Comparison of ENCODE assay signal across 8 cellular contexts in the genomic region with DNA sequence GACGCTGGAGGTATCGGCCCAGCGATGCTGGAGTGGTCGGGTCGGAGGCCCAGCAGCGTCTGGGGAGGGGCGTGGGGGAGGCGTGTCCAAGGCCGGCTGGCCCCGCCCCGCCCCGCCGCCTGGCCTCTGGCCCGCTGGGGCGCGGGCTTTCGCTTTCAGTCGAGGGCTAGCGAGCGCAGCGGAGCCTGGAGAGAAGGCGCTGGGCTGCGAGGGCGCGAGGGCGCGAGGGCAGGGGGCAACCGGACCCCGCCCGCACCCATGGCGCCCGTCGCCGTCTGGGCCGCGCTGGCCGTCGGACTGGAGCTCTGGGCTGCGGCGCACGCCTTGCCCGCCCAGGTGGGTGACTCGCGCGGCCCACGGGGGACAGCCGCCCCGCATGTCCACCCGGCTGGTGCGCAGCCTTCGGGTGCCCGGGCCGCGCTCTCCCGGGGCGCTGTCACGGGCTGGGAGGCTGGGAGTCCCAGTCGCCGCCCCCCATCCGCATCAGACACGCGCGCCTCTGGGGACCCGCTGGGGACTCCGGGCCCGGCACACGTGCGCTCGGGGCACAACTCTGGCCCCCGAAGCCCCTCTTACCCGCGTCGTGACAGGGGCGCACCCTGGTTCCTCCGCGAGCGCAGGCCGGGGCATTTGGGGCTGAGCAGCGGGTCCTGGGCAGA. TPM values are rescaled to one million over a fixed set of nuclear protein-coding genes. Genes with fewer than 3 reads are reported as not detected.
A peak's percentile ranks its signal among the peaks of the same experiment; 100 is the strongest.
DNase-seq lines count a peak whose midpoint lies in the region; ATAC-seq and TF ChIP-seq lines count a peak whose summit lies in the region.

TNFRSF1B (plus strand) TSS at position 158 of the 659 bp plus-strand sequence; CDS start at position 259, 101 bp downstream.

- ATAC-seq in GM21515 (IDR thresholded peaks at IDR 0.05; ENCODE audit: unreplicated experiment), result peak; percentile 51
- peak; percentile 68 to 83 (median 78) for ATAC-seq in natural killer cell
- ATAC-seq in thoracic aorta (ENCODE audit: insufficient number of reproducible peaks, low FRiP score, low read depth), result no peak
- no peak for ATAC-seq in GM18873 (IDR thresholded peaks at IDR 0.05; ENCODE audit: low FRiP score, unreplicated experiment)

- WGBS in esophagus squamous epithelium, 2 donors, result 0 to 20% methylated on average over 1 to 11 of the region's 79 CpGs

- peak within 1 kb of the TSS; percentile 100 for H3K4me3 Mint-ChIP-seq in natural killer cell

- H3K9me3 Mint-ChIP-seq in natural killer cell, result no peaks in the 10 kb centered on the region

- intact Hi-C loops in esophagus squamous epithelium (cut with DNase I) (no loop called here), natural killer cell (cut with micrococcal nuclease) (no loop called here)

- H3K4me1 ChIP-seq in esophagus squamous epithelium (peaks cover 15 to 87% (median 29%) of the 10 kb centered on the region in 3 donors), thoracic aorta (ENCODE audit: control insufficient read depth in 1 of 2, low read depth in 2 of 2) (peaks cover 6 to 21% of the 10 kb centered on the region in 2 donors)

- H3K36me3 ChIP-seq in esophagus squamous epithelium, result no peaks in the 10 kb centered on the region
- no peaks in the 10 kb centered on the region for H3K36me3 ChIP-seq in thoracic aorta

- H3K27ac ChIP-seq in esophagus squamous epithelium (peak within 1 kb of the TSS; percentile 77 to 93 (median 86)), thoracic aorta (peak within 1 kb of the TSS in 1 of 2 donors; percentile 60)

- peaks cover 59 to 71% of the 10 kb centered on the region in 2 donors for H3K4me1 Mint-ChIP-seq in natural killer cell

- H3K27me3 ChIP-seq in esophagus squamous epithelium (peaks cover 0 to 51% (median 2%) of the 10 kb centered on the region in 4 donors), thoracic aorta (replicated peaks; ENCODE audit: insufficient read depth) (no peaks in the 10 kb centered on the region)

- peak; percentile 9 for DNase-seq in DMS79 (lab: John Stamatoyannopoulos, UW)
- DNase-seq in NCI-H69 (lab: John Stamatoyannopoulos, UW), result peak; percentile 17
- peak; percentile 80 for DNase-seq in activated T-cell treated with anti-CD3 and anti-CD28 coated beads, Interleukin-2, amount 50 U/mL, for 1 hour
- no peak for DNase-seq in esophagus squamous epithelium (lab: John Stamatoyannopoulos, UW)
- peak; percentile 80 for DNase-seq in natural killer cell
- no peak for DNase-seq in thoracic aorta (ENCODE audit: low spot score)

- TF ChIP-seq CTCF in esophagus squamous epithelium (IDR thresholded peaks at IDR 0.05), result no peak
- TF ChIP-seq CTCF in natural killer cell (IDR thresholded peaks at IDR 0.05), result no peak
- TF ChIP-seq CTCF in thoracic aorta (IDR thresholded peaks at IDR 0.05), result no peak

- no peaks in the 10 kb centered on the region for H3K27me3 Mint-ChIP-seq in natural killer cell (ENCODE audit: low read depth in 2 of 2)

- H3K4me3 ChIP-seq in esophagus squamous epithelium, result peak within 1 kb of the TSS; percentile 52 to 94 (median 80)
- H3K4me3 ChIP-seq in thoracic aorta, result peak within 1 kb of the TSS; percentile 82

- TF ChIP-seq POLR2A in esophagus squamous epithelium (IDR thresholded peaks at IDR 0.05), result peak in 2 of 4 donors; percentile 88 to 95

- H3K9me3 ChIP-seq in esophagus squamous epithelium (no peaks in the 10 kb centered on the region), thoracic aorta (no peaks in the 10 kb centered on the region)

- peaks cover 13% of the 10 kb centered on the region for H3K36me3 Mint-ChIP-seq in natural killer cell

- peak within 1 kb of the TSS; percentile 99 for H3K27ac Mint-ChIP-seq in natural killer cell

RNA-seq across cellular contexts. Expression of gene TNFRSF1B, which starts in this region (rescaled TPM):
- total RNA-seq in esophagus squamous epithelium (10 to 100 TPM in 2 of 4 donors, 1 to 10 TPM in 2; 2.1 to 17.5 (median 10.3) TPM), natural killer cell (100 to 1,000 TPM; 152 to 173 (median 172) TPM), thoracic aorta (10 to 100 TPM; 58.7 to 59.7 TPM)

Comparison
In these comparisons a context has a peak if more than half of its experiments do, and no peak if none do; other contexts are left out.
1. DNase-seq: peak in DMS79 (single experiment), NCI-H69 (single experiment), activated T-cell treated with anti-CD3 and anti-CD28 coated beads, Interleukin-2, amount 50 U/mL, for 1 hour (single experiment) and natural killer cell (single experiment); none in esophagus squamous epithelium (single experiment) and thoracic aorta (single experiment).
2. ATAC-seq: peak in GM21515 (single experiment) and natural killer cell (3 of 3); none in thoracic aorta (single experiment) and GM18873 (single experiment).